ENCODE assay signal across 13 cellular contexts in the genomic region with DNA sequence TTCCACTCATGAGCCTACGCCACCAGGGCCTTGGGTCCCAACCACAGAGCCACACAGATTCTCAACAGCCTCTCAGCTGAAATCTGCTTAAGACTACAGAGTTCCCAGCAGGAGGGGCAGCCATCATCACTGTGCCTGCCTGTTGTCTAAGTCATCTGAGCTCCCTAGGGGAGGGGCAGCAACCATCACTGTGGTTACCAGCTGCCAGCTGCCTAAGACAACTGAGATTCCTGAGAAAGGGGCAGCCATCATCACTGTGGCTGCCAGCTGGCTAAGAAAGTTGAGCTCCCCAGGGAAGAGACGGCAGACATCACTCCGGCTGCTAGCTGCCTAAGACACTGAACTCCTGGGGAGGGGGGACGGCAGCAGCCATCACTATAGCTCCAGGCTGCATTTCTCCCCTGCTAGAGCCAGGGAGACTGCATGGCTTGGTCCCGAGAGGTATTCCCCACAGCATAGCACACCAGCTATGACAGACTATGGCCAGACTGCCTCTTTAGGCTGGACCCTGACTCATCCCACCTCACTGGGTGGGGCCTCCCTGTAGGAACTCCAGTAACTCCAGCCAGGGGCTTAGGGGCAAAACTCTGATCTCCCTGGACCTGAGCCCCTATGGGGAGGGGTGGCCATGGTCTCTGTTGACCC. TPM values are rescaled to one million over a fixed set of nuclear protein-coding genes. Genes with fewer than 3 reads are reported as not detected.
DNase-seq lines count a peak whose midpoint lies in the region; ATAC-seq and TF ChIP-seq lines count a peak whose summit lies in the region.
"Had no signal": no experiment of that assay in that cellular context is flagged by ENCODE, and none has a peak within 500 bp of the region (broad histone marks: within the 10 kb centered on the region; RNA-seq: fewer than 3 reads in every experiment).

No MANE protein-coding gene starts in this region.

- H3K27me3 Mint-ChIP-seq in activated CD8-positive, alpha-beta T cell treated with anti-CD3 and anti-CD28 coated beads for 36 hours: peaks cover 39% of the 10 kb centered on the region

- H3K4me1 Mint-ChIP-seq in activated CD8-positive, alpha-beta T cell treated with anti-CD3 and anti-CD28 coated beads for 36 hours (ENCODE audit: low read depth): no peaks in the 10 kb centered on the region

- H3K36me3 ChIP-seq in adipocyte (ENCODE audit: control insufficient read depth, insufficient read depth, low read length, severe bottlenecking): no peaks in the 10 kb centered on the region
- H3K36me3 ChIP-seq in osteoblast (ENCODE audit: insufficient read depth, low read length): no peaks in the 10 kb centered on the region

- intact Hi-C loops in activated CD8-positive, alpha-beta T cell treated with anti-CD3 and anti-CD28 coated beads for 36 hours (cut with micrococcal nuclease): no loop called here

- H3K4me3 Mint-ChIP-seq in activated CD8-positive, alpha-beta T cell treated with anti-CD3 and anti-CD28 coated beads for 36 hours: no peak overlapping the region
- H3K4me3 Mint-ChIP-seq: activated naive CD4-positive, alpha-beta T cell treated with anti-CD3 and anti-CD28 coated beads for 36 hours had no signal

- ATAC-seq in activated CD8-positive, alpha-beta T cell treated with anti-CD3 and anti-CD28 coated beads for 36 hours: no peak

- no peaks in the 10 kb centered on the region for H3K79me2 ChIP-seq in osteoblast (ENCODE audit: insufficient read depth, low read length)

- H2AFZ ChIP-seq in osteoblast (ENCODE audit: low read length): peak overlapping the region; percentile 63

- H3K27ac Mint-ChIP-seq in activated CD8-positive, alpha-beta T cell treated with anti-CD3 and anti-CD28 coated beads for 36 hours: no peak overlapping the region
- H3K27ac Mint-ChIP-seq: activated naive CD4-positive, alpha-beta T cell treated with anti-CD3 and anti-CD28 coated beads for 36 hours had no signal

- POLR2A ChIA-PET in activated CD8-positive, alpha-beta T cell treated with anti-CD3 and anti-CD28 coated beads for 36 hours (lab: Charles Lee): no interaction called here

- H3K4me3 ChIP-seq in adipocyte (ENCODE audit: low read length): no peak overlapping the region
- H3K4me3 ChIP-seq in osteoblast (ENCODE audit: insufficient read depth, low read length): no peak overlapping the region
- H3K4me3 ChIP-seq: SK-N-MC had no signal

- peaks cover 36% of the 10 kb centered on the region for H3K27me3 ChIP-seq in adipocyte (replicated peaks; ENCODE audit: control insufficient read depth, insufficient read depth, low read length)
- H3K27me3 ChIP-seq in osteoblast (ENCODE audit: insufficient read depth, low read length): peaks cover 22% of the 10 kb centered on the region

- no peak for TF ChIP-seq CTCF in osteoblast (IDR thresholded peaks at IDR 0.05; ENCODE audit: extremely low read depth, low read depth, low read length)
- TF ChIP-seq CTCF in activated CD8-positive, alpha-beta T cell treated with anti-CD3 and anti-CD28 coated beads for 36 hours (IDR thresholded peaks at IDR 0.05): no peak

- H4K20me1 ChIP-seq in osteoblast (ENCODE audit: insufficient read depth, low read length): no peaks in the 10 kb centered on the region

- no peak overlapping the region for H3K9ac ChIP-seq in adipocyte (ENCODE audit: low read length)

- no peaks in the 10 kb centered on the region for H3K36me3 Mint-ChIP-seq in activated CD8-positive, alpha-beta T cell treated with anti-CD3 and anti-CD28 coated beads for 36 hours (ENCODE audit: low read depth)

- H3K9me3 ChIP-seq in adipocyte (ENCODE audit: control insufficient read depth, low read length) (peaks cover 32% of the 10 kb centered on the region), osteoblast (ENCODE audit: low read depth, low read length) (no peaks in the 10 kb centered on the region)

- peaks cover 6% of the 10 kb centered on the region for H3K9me3 Mint-ChIP-seq in activated CD8-positive, alpha-beta T cell treated with anti-CD3 and anti-CD28 coated beads for 36 hours

- DNase-seq in ELF-1 (ENCODE audit: low read depth, low spot score) (peak; percentile 39), NCI-H146 treated with DMSO at 0.1 percent for 48 hours (lab: John Stamatoyannopoulos, UW; ENCODE audit: unreplicated experiment) (peak; percentile 35), adipocyte (ENCODE audit: low read depth) (peak; percentile 18), osteoblast (ENCODE audit: insufficient read length, low spot score, missing footprints) (no peak), SIG-M5 treated with dmso at 0.1 percent for 504 hours (lab: John Stamatoyannopoulos, UW; ENCODE audit: unreplicated experiment) (no peak), NCI-H2029 (lab: John Stamatoyannopoulos, UW) (no peak), HT-29 (ENCODE audit: low spot score) (no peak)
- no peak for DNase-seq in activated CD8-positive, alpha-beta T cell treated with anti-CD3 and anti-CD28 coated beads for 36 hours
- DNase-seq: activated CD4-positive, alpha-beta T cell treated with anti-CD3 and anti-CD28 coated beads for 48 hours; activated naive CD4-positive, alpha-beta T cell treated with anti-CD3 and anti-CD28 coated beads for 36 hours; cerebellar nuclear complex; DMS53 had no signal

- H3K4me2 ChIP-seq in osteoblast (ENCODE audit: insufficient read depth, low read length): peak overlapping the region; percentile 52

- H3K27ac ChIP-seq in osteoblast (ENCODE audit: low read depth, low read length): no peak overlapping the region
- H3K27ac ChIP-seq: SK-N-MC had no signal

- CTCF ChIA-PET in activated CD8-positive, alpha-beta T cell treated with anti-CD3 and anti-CD28 coated beads for 36 hours (lab: Charles Lee): interaction anchor here (0.9 to 1.5 kb wide), 3 partner anchors 8 to 274 kb away, joined by 3 to 6 read pairs (median 4); no protein-coding TSS in a partner anchor

- peaks cover 3% of the 10 kb centered on the region for H3K4me1 ChIP-seq in adipocyte (ENCODE audit: control insufficient read depth, insufficient read depth, low read length)
- H3K4me1 ChIP-seq in osteoblast (ENCODE audit: insufficient read depth, low read length): peaks cover 7% of the 10 kb centered on the region

RNA-seq across cellular contexts. Expression of a gene that starts 37.2 kb away (rescaled TPM):
- total RNA-seq in osteoblast: 40.2 and 41.5 TPM in 2 replicates
- total RNA-seq in activated CD8-positive, alpha-beta T cell treated with anti-CD3 and anti-CD28 coated beads for 36 hours: 1 to 10 TPM; 1.6 to 2.3 TPM
- total RNA-seq in HT-29 (2014; rRNA removed; shearing (Covaris generic)): not detected in 2 replicates

Comparison
In these comparisons a context has a peak if more than half of its experiments do, and no peak if none do; other contexts are left out.
1. DNase-seq: peak in ELF-1 (single experiment), NCI-H146 treated with DMSO at 0.1 percent for 48 hours (single experiment) and adipocyte (single experiment); none in osteoblast (single experiment), SIG-M5 treated with dmso at 0.1 percent for 504 hours (single experiment), NCI-H2029 (single experiment), activated CD8-positive, alpha-beta T cell treated with anti-CD3 and anti-CD28 coated beads for 36 hours (single experiment) and HT-29 (single experiment).
2. RNA of a gene that starts 37.2 kb away (total RNA-seq): 40.2 to 41.5 TPM in osteoblast; 1.6 to 2.3 TPM in activated CD8-positive, alpha-beta T cell treated with anti-CD3 and anti-CD28 coated beads for 36 hours and not detected in HT-29; every median in the first group is over 10 times any median in the second.